In the genomic region with DNA sequence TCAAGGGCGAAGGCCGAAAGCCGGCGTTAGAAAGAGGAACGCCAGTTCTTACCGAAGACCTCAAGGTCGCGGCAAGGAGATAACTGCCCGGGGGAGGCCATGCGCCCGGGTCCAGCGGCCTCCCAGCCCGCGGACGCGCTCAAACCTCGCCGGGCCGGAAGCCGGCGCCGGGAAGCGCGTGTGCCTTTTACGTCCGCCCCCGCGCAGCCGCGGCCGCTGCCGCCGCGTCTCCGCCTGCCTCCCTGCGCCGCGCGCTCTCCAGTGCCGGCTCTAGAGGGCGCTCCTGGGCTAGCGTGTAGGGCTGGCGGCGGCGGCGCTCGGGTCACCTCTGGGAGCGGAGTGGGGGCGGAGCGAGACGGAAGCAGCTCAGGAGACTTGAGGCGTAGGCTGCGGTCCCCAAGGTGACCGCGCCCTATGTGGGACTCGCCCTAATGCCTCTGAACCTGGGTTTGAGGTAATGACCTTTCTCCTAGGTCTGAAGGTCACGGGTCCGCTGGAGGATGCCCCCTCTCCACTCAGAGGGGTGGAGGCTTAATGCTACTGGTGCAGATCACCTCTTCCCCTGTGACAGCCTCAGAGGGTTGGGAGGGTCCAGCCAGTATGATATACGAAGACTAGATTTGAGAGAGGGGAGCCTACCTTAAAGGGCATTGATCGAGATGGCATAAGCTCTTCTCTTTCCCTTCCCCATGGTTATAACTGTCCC, we compare ENCODE assay signal across 8 cellular contexts. TPM values are rescaled to one million over a fixed set of nuclear protein-coding genes. Genes with fewer than 3 reads are reported as not detected.
DNase-seq lines count a peak whose midpoint lies in the region; ATAC-seq and TF ChIP-seq lines count a peak whose summit lies in the region.

No MANE protein-coding gene starts in this region.

- no peaks in the 10 kb centered on the region for H3K9me3 ChIP-seq in WERI-Rb-1 (ENCODE audit: severe bottlenecking)
- H3K9me3 ChIP-seq in breast epithelium = no peaks in the 10 kb centered on the region

- H3K27ac ChIP-seq in 22Rv1 = peak overlapping the region; percentile 91
- H3K27ac ChIP-seq in WERI-Rb-1 = peak overlapping the region; percentile 87
- peak overlapping the region; percentile 84 to 95 for H3K27ac ChIP-seq in breast epithelium

- intact Hi-C loops in breast epithelium (cut with DNase I; ENCODE audit: low total_unique reads) = loop anchor here (5.0 kb wide), 1 partner anchor 307 kb away; no protein-coding TSS in a partner anchor

- TF ChIP-seq CTCF in 22Rv1 (IDR thresholded peaks at IDR 0.05) (peak; percentile 80), WERI-Rb-1 (IDR thresholded peaks at IDR 0.05; ENCODE audit: low read depth, low read length) (peak; percentile 66), breast epithelium (IDR thresholded peaks at IDR 0.05) (peak; percentile 21 to 67 (median 22))

- no peak for TF ChIP-seq POLR2A in breast epithelium (IDR thresholded peaks at IDR 0.05)

- DNase-seq in NCI-H2107 treated with DMSO at 0.1 percent for 48 hours (lab: John Stamatoyannopoulos, UW; ENCODE audit: unreplicated experiment) (peak; percentile 41), WERI-Rb-1 (peak; percentile 82), breast epithelium (ENCODE audit: low spot score in 2 of 2) (peak; percentile 74 to 82), iris pigment epithelial cell (ENCODE audit: low read depth) (peak; percentile 75)
- peak; percentile 67 to 82 for DNase-seq in stimulated activated CD4-positive, alpha-beta T cell treated with anti-CD3 and anti-CD28 coated beads, Interleukin-12 subunit alpha, Interleukin-12 subunit beta, amount 100 ng/mL, for 24 hours (ENCODE audit: low read depth in 2 of 2)

- H3K36me3 ChIP-seq in WERI-Rb-1 (peaks cover 14% of the 10 kb centered on the region), breast epithelium (no peaks in the 10 kb centered on the region)

- H3K4me3 ChIP-seq in WERI-Rb-1 (ENCODE audit: low read depth, low read length) (peak overlapping the region; percentile 81), breast epithelium (peak overlapping the region; percentile 73 to 79 (median 75))

- ATAC-seq in GM18511 (IDR thresholded peaks at IDR 0.05; ENCODE audit: unreplicated experiment) (peak; percentile 77), HG03039 (IDR thresholded peaks at IDR 0.05; ENCODE audit: unreplicated experiment) (peak; percentile 60)

- H3K27me3 ChIP-seq in WERI-Rb-1 (ENCODE audit: insufficient read depth, low read depth, severe bottlenecking) (peaks cover 7% of the 10 kb centered on the region), breast epithelium (peaks cover 0 to 5% of the 10 kb centered on the region in 2 donors)

- H3K4me1 ChIP-seq in breast epithelium = no peaks in the 10 kb centered on the region

RNA-seq across cellular contexts. Expression of a gene that starts 0.8 kb away (rescaled TPM):
- 100 to 1,000 TPM; 153 to 190 (median 164) TPM for total RNA-seq in breast epithelium

Comparison
In these comparisons a context has a peak if more than half of its experiments do, and no peak if none do; other contexts are left out.
1. Peak in every context shown above with its lines: DNase-seq, ATAC-seq, H3K4me3 ChIP-seq and H3K27ac ChIP-seq.
2. CTCF ChIP-seq: peak in every context shown above with its lines; median percentile 80 in 22Rv1; 66 in WERI-Rb-1; 22 in breast epithelium.